ENCODE assay signal across 9 cellular contexts in genomic region chr4:141350122-141350904, GRCh38.
DNase-seq lines count a peak whose midpoint lies in the region; ATAC-seq, FAIRE-seq and TF ChIP-seq lines count a peak whose summit lies in the region.
"Had no signal": no experiment of that assay in that cellular context is flagged by ENCODE, and none has a peak within 500 bp of the region (broad histone marks: within the 10 kb centered on the region; RNA-seq: fewer than 3 reads in every experiment).

No MANE protein-coding gene starts in this region.

- no peak for TF ChIP-seq EP300 in gastroesophageal sphincter (IDR thresholded peaks at IDR 0.05)

- H3K9me3 ChIP-seq in gastroesophageal sphincter = no peaks in the 10 kb centered on the region
- H3K9me3 ChIP-seq in CD8-positive, alpha-beta memory T cell (ENCODE audit: low read length) = no peaks in the 10 kb centered on the region

- H3K27ac Mint-ChIP-seq in CD8-positive, alpha-beta memory T cell = no peak overlapping the region
- H3K27ac Mint-ChIP-seq: natural killer cell treated with Interleukin-12 subunit alpha and Interleukin-12 subunit beta and Interleukin-15 and Interleukin-18, amount 100 ng/mL, for 72 hours had no signal

- no peak for TF ChIP-seq POLR2A in gastroesophageal sphincter (IDR thresholded peaks at IDR 0.05)

- TF ChIP-seq CTCF in gastroesophageal sphincter (IDR thresholded peaks at IDR 0.05) = no peak

- H3K9me3 Mint-ChIP-seq in CD8-positive, alpha-beta memory T cell = peaks cover 0 to 2% (median 0%) of the 10 kb centered on the region in 5 donors
- H3K9me3 Mint-ChIP-seq: natural killer cell treated with Interleukin-12 subunit alpha and Interleukin-12 subunit beta and Interleukin-15 and Interleukin-18, amount 100 ng/mL, for 72 hours had no signal

- H3K36me3 Mint-ChIP-seq in CD8-positive, alpha-beta memory T cell = no peaks in the 10 kb centered on the region
- H3K36me3 Mint-ChIP-seq: natural killer cell treated with Interleukin-12 subunit alpha and Interleukin-12 subunit beta and Interleukin-15 and Interleukin-18, amount 100 ng/mL, for 72 hours had no signal

- peak; percentile 94 for FAIRE-seq in RCC 7860 (lab: Jason Lieb, UNC)

- no peak overlapping the region for H3K4me3 ChIP-seq in gastroesophageal sphincter
- no peak overlapping the region for H3K4me3 ChIP-seq in CD8-positive, alpha-beta memory T cell (ENCODE audit: low read length)

- peak; percentile 89 for DNase-seq in HCEC 1CT
- peak; percentile 94 for DNase-seq in RCC 7860 (ENCODE audit: low spot score)
- DNase-seq in stromal cell of bone marrow (ENCODE audit: low read depth) = peak; percentile 31
- no peak for DNase-seq in T1000 (lab: John Stamatoyannopoulos, UW)
- DNase-seq in CD8-positive, alpha-beta memory T cell = no peak
- DNase-seq: NCI-H524 had no signal

- H3K27me3 ChIP-seq in gastroesophageal sphincter = no peaks in the 10 kb centered on the region
- H3K27me3 ChIP-seq in CD8-positive, alpha-beta memory T cell (ENCODE audit: insufficient read depth, low read length, poor library complexity, severe bottlenecking) = no peaks in the 10 kb centered on the region

- H3K4me3 Mint-ChIP-seq in CD8-positive, alpha-beta memory T cell = no peak overlapping the region
- H3K4me3 Mint-ChIP-seq: natural killer cell treated with Interleukin-12 subunit alpha and Interleukin-12 subunit beta and Interleukin-15 and Interleukin-18, amount 100 ng/mL, for 72 hours had no signal

- WGBS in gastroesophageal sphincter (ENCODE audit: low coverage in 1 of 2), 2 donors = 35 to 100% methylated on average over 1 to 2 of the region's 3 CpGs

- ATAC-seq in gastroesophageal sphincter (peak; percentile 36), HG03571 (IDR thresholded peaks at IDR 0.05; ENCODE audit: unreplicated experiment) (no peak)
- ATAC-seq: natural killer cell treated with Interleukin-12 subunit alpha and Interleukin-12 subunit beta and Interleukin-15 and Interleukin-18, amount 100 ng/mL, for 72 hours had no signal

- H3K36me3 ChIP-seq in gastroesophageal sphincter = no peaks in the 10 kb centered on the region
- no peaks in the 10 kb centered on the region for H3K36me3 ChIP-seq in CD8-positive, alpha-beta memory T cell (ENCODE audit: insufficient read depth, low read length)

- peaks cover 0 to 3% (median 0%) of the 10 kb centered on the region in 3 donors for H3K4me1 ChIP-seq in gastroesophageal sphincter
- H3K4me1 ChIP-seq in CD8-positive, alpha-beta memory T cell (ENCODE audit: insufficient read depth, low read length) = no peaks in the 10 kb centered on the region

- peaks cover 0 to 3% of the 10 kb centered on the region in 2 donors for H3K27me3 Mint-ChIP-seq in CD8-positive, alpha-beta memory T cell

- no peaks in the 10 kb centered on the region for H3K4me1 Mint-ChIP-seq in CD8-positive, alpha-beta memory T cell

- POLR2A ChIA-PET in CD8-positive, alpha-beta memory T cell (lab: Charles Lee) = no interaction called here

- CTCF ChIA-PET in CD8-positive, alpha-beta memory T cell (lab: Charles Lee) = no interaction called here

- no peak overlapping the region for H3K27ac ChIP-seq in gastroesophageal sphincter
- no peak overlapping the region for H3K27ac ChIP-seq in CD8-positive, alpha-beta memory T cell (ENCODE audit: low read depth, low read length)

Comparison
In these comparisons a context has a peak if more than half of its experiments do, and no peak if none do; other contexts are left out.
1. DNase-seq: peak in HCEC 1CT (single experiment), RCC 7860 (single experiment) and stromal cell of bone marrow (single experiment); none in T1000 (single experiment) and CD8-positive, alpha-beta memory T cell (0 of 5).